ENCODE assay signal across 8 cellular contexts in the genomic region with DNA sequence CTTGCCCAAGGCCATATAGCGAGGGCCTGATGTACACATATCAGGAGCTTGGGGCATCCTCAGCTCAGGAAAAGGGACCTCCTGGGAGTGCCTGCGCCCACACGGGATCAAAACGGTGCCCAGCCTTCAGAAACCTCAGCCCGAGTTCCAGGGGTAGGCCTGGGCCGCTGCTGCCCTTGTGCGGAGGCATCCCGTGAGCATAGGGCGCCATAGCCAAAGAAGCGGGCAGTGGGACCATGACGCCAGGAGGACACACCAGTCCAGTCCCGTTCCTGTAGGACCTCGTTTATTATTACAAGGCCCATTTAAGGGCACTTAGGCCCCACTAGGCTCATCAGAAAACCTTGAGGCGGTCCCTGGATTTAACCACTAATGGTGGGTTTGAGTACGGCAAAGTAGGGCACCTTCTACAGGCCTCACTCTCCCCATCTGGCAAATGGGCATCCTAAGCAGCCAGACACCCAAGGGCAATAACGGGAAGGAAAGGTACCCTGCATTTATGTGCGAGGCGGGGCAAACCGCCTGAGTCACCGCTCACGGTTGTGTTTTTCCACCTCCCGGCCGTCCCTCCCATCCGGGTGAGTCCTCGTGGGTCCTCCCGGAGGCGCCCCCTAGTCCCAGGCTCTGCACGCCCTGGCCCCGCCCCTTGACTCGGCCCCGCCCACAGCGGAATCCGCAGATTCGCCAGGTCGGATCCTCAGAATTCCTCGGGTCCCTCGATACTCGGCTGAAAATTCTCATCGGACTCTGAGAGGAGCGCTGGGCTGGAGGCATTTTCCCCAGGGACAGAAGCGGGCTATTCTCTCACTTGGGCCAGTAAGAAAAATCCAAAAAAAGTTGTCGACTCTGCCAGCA. TPM values are rescaled to one million over a fixed set of nuclear protein-coding genes. Genes with fewer than 3 reads are reported as not detected.
DNase-seq lines count a peak whose midpoint lies in the region; ATAC-seq and TF ChIP-seq lines count a peak whose summit lies in the region.

No MANE protein-coding gene starts in this region.

- intact Hi-C loops in activated T-helper 1 cell treated with anti-CD3 and anti-CD28 coated beads, Interleukin-12 subunit alpha, Interleukin-12 subunit beta, Interleukin-2, Interleukin-4 antibody, amounts not matched to agents 30 ng/mL and 10 ng/mL and 1 ng/mL, durations not matched to agents 14 hours and 24 hours and 36 hours (cut with micrococcal nuclease) = loop anchor here (1.0 to 10.0 kb wide), 14 partner anchors 8 to 488 kb away; partner anchors contain the start of genes FBRS, FUS, KAT8 and ORAI3
- intact Hi-C loops in natural killer cell (cut with micrococcal nuclease) = loop anchor here (2.0 kb wide), 1 partner anchor 34 kb away; the partner anchor contains the start of gene FBXL19

- H3K4me3 Mint-ChIP-seq in activated T-helper 1 cell treated with anti-CD3 and anti-CD28 coated beads, Interleukin-12 subunit alpha, Interleukin-12 subunit beta, Interleukin-2, Interleukin-4 antibody, amounts not matched to agents 30 ng/mL and 10 ng/mL and 1 ng/mL, durations not matched to agents 14 hours and 24 hours and 36 hours = peak overlapping the region; percentile 96
- peak overlapping the region; percentile 94 for H3K4me3 Mint-ChIP-seq in natural killer cell

- H3K79me2 ChIP-seq in fibroblast of lung (ENCODE audit: control insufficient read depth, insufficient read depth, low read length) = peaks cover 12% of the 10 kb centered on the region

- peak overlapping the region; percentile 100 for H3K9ac ChIP-seq in fibroblast of lung (ENCODE audit: insufficient read depth, low read length)

- ATAC-seq in GM19397 (IDR thresholded peaks at IDR 0.05; ENCODE audit: unreplicated experiment) (peak; percentile 34), natural killer cell (peak; percentile 56 to 69 (median 58))

- peak overlapping the region; percentile 97 for H3K27ac Mint-ChIP-seq in activated T-helper 1 cell treated with anti-CD3 and anti-CD28 coated beads, Interleukin-12 subunit alpha, Interleukin-12 subunit beta, Interleukin-2, Interleukin-4 antibody, amounts not matched to agents 30 ng/mL and 10 ng/mL and 1 ng/mL, durations not matched to agents 14 hours and 24 hours and 36 hours
- H3K27ac Mint-ChIP-seq in natural killer cell = peak overlapping the region; percentile 93 to 94

- H3K4me1 Mint-ChIP-seq in activated T-helper 1 cell treated with anti-CD3 and anti-CD28 coated beads, Interleukin-12 subunit alpha, Interleukin-12 subunit beta, Interleukin-2, Interleukin-4 antibody, amounts not matched to agents 30 ng/mL and 10 ng/mL and 1 ng/mL, durations not matched to agents 14 hours and 24 hours and 36 hours (ENCODE audit: low read depth) = peaks cover 28% of the 10 kb centered on the region
- H3K4me1 Mint-ChIP-seq in natural killer cell = peaks cover 30 to 34% of the 10 kb centered on the region in 2 donors

- H3K9me3 ChIP-seq in Peyer's patch (no peaks in the 10 kb centered on the region), fibroblast of lung (ENCODE audit: control insufficient read depth, insufficient read depth, low read depth, low read length) (no peaks in the 10 kb centered on the region)

- no peaks in the 10 kb centered on the region for H3K27me3 ChIP-seq in Peyer's patch
- no peaks in the 10 kb centered on the region for H3K27me3 ChIP-seq in fibroblast of lung (ENCODE audit: control insufficient read depth, insufficient read depth, low read length)

- H3K36me3 Mint-ChIP-seq in activated T-helper 1 cell treated with anti-CD3 and anti-CD28 coated beads, Interleukin-12 subunit alpha, Interleukin-12 subunit beta, Interleukin-2, Interleukin-4 antibody, amounts not matched to agents 30 ng/mL and 10 ng/mL and 1 ng/mL, durations not matched to agents 14 hours and 24 hours and 36 hours (ENCODE audit: low read depth) = peaks cover 30% of the 10 kb centered on the region
- H3K36me3 Mint-ChIP-seq in natural killer cell = peaks cover 6% of the 10 kb centered on the region

- H3K4me1 ChIP-seq in Peyer's patch (peaks cover 2 to 29% (median 8%) of the 10 kb centered on the region in 4 donors), fibroblast of lung (ENCODE audit: control insufficient read depth, extremely low read depth, insufficient read depth, low read length) (peaks cover 3% of the 10 kb centered on the region)

- H4K20me1 ChIP-seq in fibroblast of lung (ENCODE audit: control insufficient read depth, extremely low read depth, insufficient read depth, low read length) = no peaks in the 10 kb centered on the region

- H3K9me3 Mint-ChIP-seq in activated T-helper 1 cell treated with anti-CD3 and anti-CD28 coated beads, Interleukin-12 subunit alpha, Interleukin-12 subunit beta, Interleukin-2, Interleukin-4 antibody, amounts not matched to agents 30 ng/mL and 10 ng/mL and 1 ng/mL, durations not matched to agents 14 hours and 24 hours and 36 hours = no peaks in the 10 kb centered on the region
- H3K9me3 Mint-ChIP-seq in natural killer cell = no peaks in the 10 kb centered on the region

- peak overlapping the region; percentile 89 for H2AFZ ChIP-seq in fibroblast of lung (ENCODE audit: low read length)

- peak in 13 of 14 donors; percentile 23 to 87 (median 79) for DNase-seq in C1 segment of cervical spinal cord (lab: John Stamatoyannopoulos, UW)
- peak in 66 of 76 experiments; percentile 32 to 94 (median 76) for DNase-seq in HUDEP-2 (lab: John Stamatoyannopoulos, UW; ENCODE audit: unreplicated experiment in 76 of 76)
- peak; percentile 77 to 91 (median 90) for DNase-seq in Peyer's patch
- peak; percentile 80 for DNase-seq in activated T-helper 1 cell treated with anti-CD3 and anti-CD28 coated beads, Interleukin-12 subunit alpha, Interleukin-12 subunit beta, Interleukin-2, Interleukin-4 antibody, amounts not matched to agents 30 ng/mL and 10 ng/mL and 1 ng/mL, durations not matched to agents 14 hours and 24 hours and 36 hours (ENCODE audit: low spot score)
- DNase-seq in fibroblast of lung (ENCODE audit: low read depth in 2 of 2) = peak; percentile 84 to 86
- peak; percentile 77 for DNase-seq in natural killer cell
- peak; percentile 91 for DNase-seq in stimulated activated naive CD4-positive, alpha-beta T cell treated with Interleukin-2 at 50 U/mL for 16 hours (lab: John Stamatoyannopoulos, UW)

- H3K36me3 ChIP-seq in Peyer's patch (peaks cover 0 to 26% (median 0%) of the 10 kb centered on the region in 3 donors), fibroblast of lung (ENCODE audit: control insufficient read depth, insufficient read depth, low read length) (peaks cover 23% of the 10 kb centered on the region)

- peak overlapping the region; percentile 89 for H3K4me2 ChIP-seq in fibroblast of lung (ENCODE audit: extremely low read depth, insufficient read depth, low read length)

- H3K4me3 ChIP-seq in Peyer's patch (peak overlapping the region; percentile 67 to 93 (median 83)), fibroblast of lung (replicated peaks in 1 of 4; ENCODE audit: control extremely low read depth in 1 of 4, insufficient read depth in 1 of 4, low read depth in 3 of 4, low read length in 4 of 4) (peak overlapping the region; percentile 76 to 94 (median 83))

- peak overlapping the region; percentile 89 to 99 (median 95) for H3K27ac ChIP-seq in Peyer's patch
- peak overlapping the region; percentile 94 for H3K27ac ChIP-seq in fibroblast of lung (ENCODE audit: insufficient read depth, low read length)

- H3K27me3 Mint-ChIP-seq in activated T-helper 1 cell treated with anti-CD3 and anti-CD28 coated beads, Interleukin-12 subunit alpha, Interleukin-12 subunit beta, Interleukin-2, Interleukin-4 antibody, amounts not matched to agents 30 ng/mL and 10 ng/mL and 1 ng/mL, durations not matched to agents 14 hours and 24 hours and 36 hours (ENCODE audit: insufficient read depth) = no peaks in the 10 kb centered on the region
- no peaks in the 10 kb centered on the region for H3K27me3 Mint-ChIP-seq in natural killer cell (ENCODE audit: low read depth in 2 of 2)

- TF ChIP-seq CTCF in Peyer's patch (IDR thresholded peaks at IDR 0.05) = peak in 2 of 6 experiments; percentile 11 to 29
- peak in 1 of 2 donors; percentile 21 for TF ChIP-seq CTCF in fibroblast of lung (conservative IDR thresholded peaks at IDR 0.05 in 1 of 2, IDR thresholded peaks at IDR 0.05 in 1 of 2; ENCODE audit: low read depth in 1 of 2, low read length in 2 of 2)
- TF ChIP-seq CTCF in natural killer cell (IDR thresholded peaks at IDR 0.05) = no peak

- no peak for TF ChIP-seq POLR2A in Peyer's patch (IDR thresholded peaks at IDR 0.05)

RNA-seq across cellular contexts. Expression of gene SETD1A, which starts 0.7 kb away (rescaled TPM):
- 10 to 100 TPM in 3 of 4 donors, 1 to 10 TPM in 1; 10.0 to 22.0 (median 16.5) TPM for total RNA-seq in Peyer's patch
- 34.0 and 38.8 TPM in 2 replicates for total RNA-seq in activated T-helper 1 cell treated with anti-CD3 and anti-CD28 coated beads, Interleukin-12 subunit alpha, Interleukin-12 subunit beta, Interleukin-2, Interleukin-4 antibody, amounts not matched to agents 30 ng/mL and 10 ng/mL and 1 ng/mL, durations not matched to agents 14 hours and 24 hours and 36 hours
- 1.5 and 3.5 TPM in 2 replicates for total RNA-seq in fibroblast of lung
- 1.4 and 2.3 TPM in 2 replicates for polyA plus RNA-seq in fibroblast of lung
- polyA plus RNA-seq in fibroblast of lung (2012) = 9.6 and 10.0 TPM in 2 replicates
- polyA minus RNA-seq in fibroblast of lung (ENCODE audit: low replicate concordance) = 7.0 and 16.1 TPM in 2 replicates
- total RNA-seq in natural killer cell = 10 to 100 TPM; 32.9 to 34.5 (median 33.9) TPM

RNA-seq across cellular contexts. Expression of gene ORAI3, which starts 8.0 kb away (rescaled TPM):
- total RNA-seq in Peyer's patch (10 to 100 TPM; 10.7 to 25.0 (median 20.3) TPM), fibroblast of lung (44.2 and 74.1 TPM in 2 replicates), natural killer cell (10 to 100 TPM; 10.8 to 19.8 (median 12.8) TPM)
- 11.1 and 11.5 TPM in 2 replicates for total RNA-seq in activated T-helper 1 cell treated with anti-CD3 and anti-CD28 coated beads, Interleukin-12 subunit alpha, Interleukin-12 subunit beta, Interleukin-2, Interleukin-4 antibody, amounts not matched to agents 30 ng/mL and 10 ng/mL and 1 ng/mL, durations not matched to agents 14 hours and 24 hours and 36 hours
- polyA plus RNA-seq in fibroblast of lung = 24.6 and 41.1 TPM in 2 replicates
- 19.0 and 29.7 TPM in 2 replicates for polyA plus RNA-seq in fibroblast of lung (2012)
- polyA minus RNA-seq in fibroblast of lung (ENCODE audit: low replicate concordance) = 35.2 and 72.6 TPM in 2 replicates

RNA-seq across cellular contexts. Expression of gene HSD3B7, which starts 28.2 kb away (rescaled TPM):
- total RNA-seq in Peyer's patch = 10 to 100 TPM; 38.8 to 59.1 (median 52.2) TPM
- total RNA-seq in activated T-helper 1 cell treated with anti-CD3 and anti-CD28 coated beads, Interleukin-12 subunit alpha, Interleukin-12 subunit beta, Interleukin-2, Interleukin-4 antibody, amounts not matched to agents 30 ng/mL and 10 ng/mL and 1 ng/mL, durations not matched to agents 14 hours and 24 hours and 36 hours = 2.1 and 3.3 TPM in 2 replicates
- 32.9 and 47.9 TPM in 2 replicates for total RNA-seq in fibroblast of lung
- 13.2 and 15.9 TPM in 2 replicates for polyA plus RNA-seq in fibroblast of lung
- polyA plus RNA-seq in fibroblast of lung (2012) = 15.9 and 22.1 TPM in 2 replicates
- 54.4 and 72.1 TPM in 2 replicates for polyA minus RNA-seq in fibroblast of lung (ENCODE audit: low replicate concordance)
- 1 to 10 TPM in 1 of 3 donors, under 1 TPM in 2; 0.26 to 2.1 (median 0.39) TPM for total RNA-seq in natural killer cell

RNA-seq across cellular contexts. Expression of gene FBXL19, which starts 33.5 kb away (rescaled TPM):
- total RNA-seq in Peyer's patch (10 to 100 TPM; 25.0 to 51.2 (median 47.9) TPM), fibroblast of lung (13.1 and 14.5 TPM in 2 replicates), natural killer cell (10 to 100 TPM; 10.1 to 13.3 (median 12.4) TPM)
- total RNA-seq in activated T-helper 1 cell treated with anti-CD3 and anti-CD28 coated beads, Interleukin-12 subunit alpha, Interleukin-12 subunit beta, Interleukin-2, Interleukin-4 antibody, amounts not matched to agents 30 ng/mL and 10 ng/mL and 1 ng/mL, durations not matched to agents 14 hours and 24 hours and 36 hours = 32.7 and 33.2 TPM in 2 replicates
- polyA plus RNA-seq in fibroblast of lung = 3.1 and 3.9 TPM in 2 replicates
- polyA plus RNA-seq in fibroblast of lung (2012) = 9.6 and 12.5 TPM in 2 replicates
- polyA minus RNA-seq in fibroblast of lung (ENCODE audit: low replicate concordance) = 6.6 and 7.8 TPM in 2 replicates

RNA-seq across cellular contexts. Expression of gene STX1B, which starts 53.6 kb away (rescaled TPM):
- total RNA-seq in Peyer's patch (1 to 10 TPM in 2 of 4 donors, under 1 TPM in 1, not detected in 1; 0.18 to 1.3 (median 1.0) TPM), fibroblast of lung (1.3 and 2.1 TPM in 2 replicates), natural killer cell (1 to 10 TPM in 1 of 3 donors, under 1 TPM in 2; 0.14 to 1.6 (median 0.32) TPM)
- total RNA-seq in activated T-helper 1 cell treated with anti-CD3 and anti-CD28 coated beads, Interleukin-12 subunit alpha, Interleukin-12 subunit beta, Interleukin-2, Interleukin-4 antibody, amounts not matched to agents 30 ng/mL and 10 ng/mL and 1 ng/mL, durations not matched to agents 14 hours and 24 hours and 36 hours = 0.34 and 0.49 TPM in 2 replicates
- polyA plus RNA-seq in fibroblast of lung = 1.3 and 4.2 TPM in 2 replicates
- polyA plus RNA-seq in fibroblast of lung (2012) = 1.4 and 4.5 TPM in 2 replicates
- polyA minus RNA-seq in fibroblast of lung (ENCODE audit: low replicate concordance) = 8.1 and 15.3 TPM in 2 replicates

Comparison
In these comparisons a context has a peak if more than half of its experiments do, and no peak if none do; other contexts are left out.
1. Peak in every context shown above with its lines: DNase-seq, ATAC-seq, H3K4me3 ChIP-seq and H3K27ac ChIP-seq.